Comparison of ENCODE assay signal across 17 cellular contexts in genomic region chr11:42043312-42043711, GRCh38.
DNase-seq lines count a peak whose midpoint lies in the region; ATAC-seq, FAIRE-seq and TF ChIP-seq lines count a peak whose summit lies in the region.
"Had no signal": no experiment of that assay in that cellular context is flagged by ENCODE, and none has a peak within 500 bp of the region (broad histone marks: within the 10 kb centered on the region; RNA-seq: fewer than 3 reads in every experiment).

No MANE protein-coding gene starts in this region.

- H3K9ac ChIP-seq in PC-3 (ENCODE audit: low read length) (no peak overlapping the region), endothelial cell of umbilical vein (replicated peaks; ENCODE audit: extremely low read depth, insufficient read depth, low read length) (no peak overlapping the region)
- H3K9ac ChIP-seq: KMS-11 had no signal

- ATAC-seq in PC-3 (no peak), left ventricle myocardium superior (no peak)
- ATAC-seq: GM23338 had no signal

- H3K4me2 ChIP-seq in PC-3 (ENCODE audit: low read length) = no peak overlapping the region
- H3K4me2 ChIP-seq in endothelial cell of umbilical vein (ENCODE audit: insufficient read depth, low read length) = no peak overlapping the region
- H3K4me2 ChIP-seq: GM23338, KMS-11 had no signal

- H3K36me3 ChIP-seq in PC-3 (ENCODE audit: low read depth, low read length) (no peaks in the 10 kb centered on the region), endothelial cell of umbilical vein (ENCODE audit: control insufficient read depth in 2 of 2, extremely low read depth in 1 of 2, insufficient read depth in 2 of 2, low read length in 2 of 2) (no peaks in the 10 kb centered on the region)
- H3K36me3 ChIP-seq: SJCRH30 had no signal

- no peaks in the 10 kb centered on the region for H3K79me2 ChIP-seq in PC-3 (ENCODE audit: low read length)
- H3K79me2 ChIP-seq in endothelial cell of umbilical vein (ENCODE audit: control insufficient read depth, insufficient read depth, low read length) = no peaks in the 10 kb centered on the region

- H3K9me3 Mint-ChIP-seq in activated CD4-positive, alpha-beta T cell treated with anti-CD3 and anti-CD28 coated beads, Interleukin-2, amount 10 ng/mL, durations not matched to agents 24 days and 14 days = peaks cover 14% of the 10 kb centered on the region

- no TSS peak for BruUV-seq in PC-3 (replicated peaks; lab: Mats Ljungman, UMichigan)
- BruUV-seq in endothelial cell of umbilical vein (replicated peaks; lab: Mats Ljungman, UMichigan) = no TSS peak

- TF ChIP-seq CTCF in PC-3 (conservative IDR thresholded peaks at IDR 0.05; ENCODE audit: low read depth, low read length) = no peak
- TF ChIP-seq CTCF in endothelial cell of umbilical vein (IDR thresholded peaks at IDR 0.05; ENCODE audit: extremely low read depth in 1 of 2, insufficient read depth in 1 of 2, low read depth in 1 of 2, low read length in 2 of 2) = no peak

- H3K4me3 ChIP-seq in PC-3 (ENCODE audit: low read length) (no peak overlapping the region), endothelial cell of umbilical vein (replicated peaks in 1 of 3; ENCODE audit: insufficient read depth in 1 of 3, low read depth in 1 of 3, low read length in 3 of 3) (no peak overlapping the region)
- H3K4me3 ChIP-seq: GM23338, SJCRH30 had no signal

- CTCF ChIA-PET in PC-3 (lab: Charles Lee) (no interaction called here), endothelial cell of umbilical vein (lab: Charles Lee) (no interaction called here)

- no peak overlapping the region for H3K27ac Mint-ChIP-seq in activated CD4-positive, alpha-beta T cell treated with anti-CD3 and anti-CD28 coated beads, Interleukin-2, amount 10 ng/mL, durations not matched to agents 24 days and 14 days
- H3K27ac Mint-ChIP-seq: GM23338 had no signal

- intact Hi-C loops in PC-3 (cut with micrococcal nuclease) (no loop called here), endothelial cell of umbilical vein (cut with micrococcal nuclease) (no loop called here), left ventricle myocardium superior (cut with micrococcal nuclease) (no loop called here)
- intact Hi-C loops in activated CD4-positive, alpha-beta T cell treated with anti-CD3 and anti-CD28 coated beads, Interleukin-2, amount 10 ng/mL, durations not matched to agents 24 days and 14 days (cut with micrococcal nuclease) = no loop called here

- no peaks in the 10 kb centered on the region for H3K9me1 ChIP-seq in endothelial cell of umbilical vein (replicated peaks; ENCODE audit: control insufficient read depth, extremely low read depth, insufficient read depth, low read length)

- no peaks in the 10 kb centered on the region for H3K4me1 Mint-ChIP-seq in activated CD4-positive, alpha-beta T cell treated with anti-CD3 and anti-CD28 coated beads, Interleukin-2, amount 10 ng/mL, durations not matched to agents 24 days and 14 days
- H3K4me1 Mint-ChIP-seq: GM23338 had no signal

- TF ChIP-seq POLR2A in endothelial cell of umbilical vein (IDR thresholded peaks at IDR 0.05; ENCODE audit: low read depth, low read length) = no peak

- dilution Hi-C loops in endothelial cell of umbilical vein (cut with MboI; ENCODE audit: extremely low pct_ligation_motif_present, low sequenced_read_pairs) = no loop called here

- H3K9me3 ChIP-seq in PC-3 (ENCODE audit: low read length) (no peaks in the 10 kb centered on the region), endothelial cell of umbilical vein (replicated peaks; ENCODE audit: control insufficient read depth, insufficient read depth, low read length) (no peaks in the 10 kb centered on the region)
- H3K9me3 ChIP-seq: SJCRH30 had no signal

- FAIRE-seq in endothelial cell of umbilical vein (lab: Jason Lieb, UNC) = peak; percentile 67
- FAIRE-seq: A204.1 had no signal

- H3K27me3 Mint-ChIP-seq in activated CD4-positive, alpha-beta T cell treated with anti-CD3 and anti-CD28 coated beads, Interleukin-2, amount 10 ng/mL, durations not matched to agents 24 days and 14 days = no peaks in the 10 kb centered on the region

- in situ Hi-C loops in Caki2 (cut with HindIII; ENCODE audit: low pct_unique_long_range_greater_than_20kb, low sequenced_read_pairs) = no loop called here

- H4K20me1 ChIP-seq in PC-3 (ENCODE audit: low read length) = no peaks in the 10 kb centered on the region
- no peaks in the 10 kb centered on the region for H4K20me1 ChIP-seq in endothelial cell of umbilical vein (replicated peaks; ENCODE audit: control insufficient read depth, extremely low read depth, insufficient read depth, low read length)

- H3K27ac ChIP-seq in PC-3 (ENCODE audit: low read length) (no peak overlapping the region), endothelial cell of umbilical vein (ENCODE audit: insufficient read depth, low read depth, low read length) (no peak overlapping the region)
- H3K27ac ChIP-seq: KMS-11, SJCRH30 had no signal

- DNase-seq in Caki2 (ENCODE audit: low read depth) (peak; percentile 25), PC-3 (peak; percentile 49), endothelial cell of umbilical vein (ENCODE audit: low read depth, low spot score) (peak; percentile 58), kidney glomerular epithelial cell (lab: John Stamatoyannopoulos, UW) (peak; percentile 42), left ventricle myocardium superior (no peak), AG08396 (ENCODE audit: low spot score) (no peak), NCI-H1092 treated with DMSO at 0.1 percent for 48 hours (lab: John Stamatoyannopoulos, UW) (no peak)
- DNase-seq in activated CD4-positive, alpha-beta T cell treated with anti-CD3 and anti-CD28 coated beads, Interleukin-2, amount 10 ng/mL, durations not matched to agents 24 days and 14 days = no peak
- DNase-seq: C1 segment of cervical spinal cord; NCI-H187 treated with DMSO at 0.1 percent for 48 hours; NCI-H2171; NCI-H446 treated with DMSO at 0.1 percent for 48 hours; NK-92 treated with Interleukin-12 subunit alpha and Interleukin-12 subunit beta, amount 100 ng/mL, for 24 hours; SJCRH30 had no signal

- no peaks in the 10 kb centered on the region for H3K36me3 Mint-ChIP-seq in activated CD4-positive, alpha-beta T cell treated with anti-CD3 and anti-CD28 coated beads, Interleukin-2, amount 10 ng/mL, durations not matched to agents 24 days and 14 days (ENCODE audit: low read depth)

- no peak overlapping the region for H2AFZ ChIP-seq in PC-3 (ENCODE audit: low read length)
- peak overlapping the region; percentile 42 for H2AFZ ChIP-seq in endothelial cell of umbilical vein (ENCODE audit: low read depth, low read length)
- H2AFZ ChIP-seq: GM23338 had no signal

- H3K9me2 ChIP-seq in PC-3 (replicated peaks; ENCODE audit: low read length) = no peaks in the 10 kb centered on the region

- H3K4me3 Mint-ChIP-seq in activated CD4-positive, alpha-beta T cell treated with anti-CD3 and anti-CD28 coated beads, Interleukin-2, amount 10 ng/mL, durations not matched to agents 24 days and 14 days = no peak overlapping the region
- H3K4me3 Mint-ChIP-seq: GM23338 had no signal

- H3F3A ChIP-seq in PC-3 (ENCODE audit: low read length, unreplicated experiment) = no peaks in the 10 kb centered on the region

- peaks cover 11% of the 10 kb centered on the region; the same call in 1 of the 2 replicates for H3K4me1 ChIP-seq in PC-3 (ENCODE audit: insufficient read depth, low read length)
- H3K4me1 ChIP-seq in endothelial cell of umbilical vein (ENCODE audit: control insufficient read depth, extremely low read depth, insufficient read depth, low read length) = no peaks in the 10 kb centered on the region
- H3K4me1 ChIP-seq: SJCRH30 had no signal

- no peaks in the 10 kb centered on the region for H3K27me3 ChIP-seq in PC-3 (ENCODE audit: low read length)
- H3K27me3 ChIP-seq in endothelial cell of umbilical vein (ENCODE audit: control insufficient read depth in 2 of 2, insufficient read depth in 2 of 2, low read length in 2 of 2) = no peaks in the 10 kb centered on the region

- POLR2A ChIA-PET in PC-3 (lab: Charles Lee; ENCODE audit: unreplicated experiment) (no interaction called here), endothelial cell of umbilical vein (lab: Charles Lee) (no interaction called here)

TF ChIP-seq in endothelial cell of umbilical vein, 7 proteins besides CTCF, POLR2A, EP300 and RAD21:
- TF ChIP-seq JUN (IDR thresholded peaks at IDR 0.05; ENCODE audit: borderline replicate concordance, insufficient read depth, insufficient read length, low read depth) = no peak
- TF ChIP-seq FOS (IDR thresholded peaks at IDR 0.05; ENCODE audit: borderline replicate concordance, insufficient read depth, low read length) = peak; percentile 81

Comparison
In these comparisons a context has a peak if more than half of its experiments do, and no peak if none do; other contexts are left out.
1. DNase-seq: peak in Caki2 (single experiment), PC-3 (single experiment), endothelial cell of umbilical vein (single experiment) and kidney glomerular epithelial cell (single experiment); none in activated CD4-positive, alpha-beta T cell treated with anti-CD3 and anti-CD28 coated beads, Interleukin-2, amount 10 ng/mL, durations not matched to agents 24 days and 14 days (single experiment), left ventricle myocardium superior (single experiment), AG08396 (single experiment) and NCI-H1092 treated with DMSO at 0.1 percent for 48 hours (single experiment).